In genomic region chr7:1869731-1870130, GRCh38 we compare ENCODE assay signal across 33 cellular contexts.
"Had no signal": no experiment of that assay in that cellular context is flagged by ENCODE, and none has a peak within 500 bp of the region (broad histone marks: within the 10 kb centered on the region; RNA-seq: fewer than 3 reads in every experiment).

No MANE protein-coding gene starts in this region.

- H2AFZ ChIP-seq: PC-9 had no signal

- H3K4me3 ChIP-seq: MG63, PC-9, SJCRH30, SK-N-MC had no signal

- H3K4me2 ChIP-seq: PC-9 had no signal

- H3K36me3 ChIP-seq: MG63, SJCRH30 had no signal

- FAIRE-seq: RCC 7860 had no signal

- H3K27ac ChIP-seq: PC-9, RWPE1, SJCRH30, SK-N-MC had no signal

- DNase-seq: Kasumi-1, MG63, NCI-H1048, NCI-H1092 treated with DMSO at 0.1 percent for 48 hours, NCI-H1105 treated with DMSO at 0.1 percent for 48 hours, NCI-H1417, NCI-H1436, NCI-H146, NCI-H1694, NCI-H187, NCI-H1930, NCI-H2029 treated with DMSO at 0.1 percent for 48 hours, NCI-H2081 treated with DMSO at 0.1 percent for 48 hours, NCI-H2107, NCI-H2171, NCI-H226, NCI-H446 treated with DMSO at 0.1 percent for 48 hours, NCI-H510A, NCI-H524, NCI-H526, NCI-H69, NCI-H748 treated with DMSO at 0.1 percent for 48 hours, NCI-H82, PC-9, SHP77, SIG-M5, SJCRH30 had no signal

- H3K27me3 ChIP-seq: MG63, SJCRH30 had no signal

- ATAC-seq: Panc1, Right ventricle myocardium inferior, SK-N-SH treated with all-trans-retinoic acid at 6 μM for 48 hours had no signal

- H3K4me1 ChIP-seq: SJCRH30 had no signal

- H3K9me3 ChIP-seq: MG63, SJCRH30 had no signal
